Comparison of ENCODE assay signal across 1 cellular context in genomic region chr5:138641547-138642298, GRCh38.
TF ChIP-seq lines count a peak whose summit lies in the region.

No MANE protein-coding gene starts in this region.

TF ChIP-seq in GM12878, 131 proteins besides CTCF, POLR2A, EP300 and RAD21 (continued from another document):
- TF ChIP-seq PRDM15 (CRISPR knock-in tag; IDR thresholded peaks at IDR 0.05) (no peak), ZZZ3 (IDR thresholded peaks at IDR 0.05; ENCODE audit: control insufficient read depth, insufficient read length, low read depth) (no peak), KAT2A (conservative IDR thresholded peaks at IDR 0.05; ENCODE audit: control insufficient read depth, low read depth, low read length) (no peak), YBX1 (IDR thresholded peaks at IDR 0.05) (no peak), SMC3 (IDR thresholded peaks at IDR 0.05; ENCODE audit: borderline replicate concordance, low read length) (peak; percentile 68), PBX3 (IDR thresholded peaks at IDR 0.05; ENCODE audit: insufficient replicate concordance, low read depth, low read length) (peak; percentile 44), TBL1XR1 (IDR thresholded peaks at IDR 0.05; ENCODE audit: low read depth, low read length) (no peak), BCLAF1 (IDR thresholded peaks at IDR 0.05) (no peak), TARDBP (IDR thresholded peaks at IDR 0.05; ENCODE audit: borderline replicate concordance) (0 out of 2 replicates have a peak, but pooled peaks have one; percentile 36), DPF2 (IDR thresholded peaks at IDR 0.05) (no peak), FOXM1 (IDR thresholded peaks at IDR 0.05; ENCODE audit: low read depth, low read length) (no peak), NFXL1 (IDR thresholded peaks at IDR 0.05; ENCODE audit: borderline replicate concordance) (no peak), TCF7 (IDR thresholded peaks at IDR 0.05; ENCODE audit: borderline replicate concordance) (no peak)
- TF ChIP-seq, protein P1, sequence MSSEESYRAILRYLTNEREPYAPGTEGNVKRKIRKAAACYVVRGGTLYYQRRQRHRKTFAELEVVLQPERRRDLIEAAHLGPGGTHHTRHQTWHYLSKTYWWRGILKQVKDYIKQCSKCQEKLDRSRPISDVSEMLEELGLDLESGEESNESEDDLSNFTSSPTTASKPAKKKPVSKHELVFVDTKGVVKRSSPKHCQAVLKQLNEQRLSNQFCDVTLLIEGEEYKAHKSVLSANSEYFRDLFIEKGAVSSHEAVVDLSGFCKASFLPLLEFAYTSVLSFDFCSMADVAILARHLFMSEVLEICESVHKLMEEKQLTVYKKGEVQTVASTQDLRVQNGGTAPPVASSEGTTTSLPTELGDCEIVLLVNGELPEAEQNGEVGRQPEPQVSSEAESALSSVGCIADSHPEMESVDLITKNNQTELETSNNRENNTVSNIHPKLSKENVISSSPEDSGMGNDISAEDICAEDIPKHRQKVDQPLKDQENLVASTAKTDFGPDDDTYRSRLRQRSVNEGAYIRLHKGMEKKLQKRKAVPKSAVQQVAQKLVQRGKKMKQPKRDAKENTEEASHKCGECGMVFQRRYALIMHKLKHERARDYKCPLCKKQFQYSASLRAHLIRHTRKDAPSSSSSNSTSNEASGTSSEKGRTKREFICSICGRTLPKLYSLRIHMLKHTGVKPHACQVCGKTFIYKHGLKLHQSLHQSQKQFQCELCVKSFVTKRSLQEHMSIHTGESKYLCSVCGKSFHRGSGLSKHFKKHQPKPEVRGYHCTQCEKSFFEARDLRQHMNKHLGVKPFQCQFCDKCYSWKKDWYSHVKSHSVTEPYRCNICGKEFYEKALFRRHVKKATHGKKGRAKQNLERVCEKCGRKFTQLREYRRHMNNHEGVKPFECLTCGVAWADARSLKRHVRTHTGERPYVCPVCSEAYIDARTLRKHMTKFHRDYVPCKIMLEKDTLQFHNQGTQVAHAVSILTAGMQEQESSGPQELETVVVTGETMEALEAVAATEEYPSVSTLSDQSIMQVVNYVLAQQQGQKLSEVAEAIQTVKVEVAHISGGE (CRISPR knock-in tag; IDR thresholded peaks at IDR 0.05): no peak
- TF ChIP-seq, protein P2, sequence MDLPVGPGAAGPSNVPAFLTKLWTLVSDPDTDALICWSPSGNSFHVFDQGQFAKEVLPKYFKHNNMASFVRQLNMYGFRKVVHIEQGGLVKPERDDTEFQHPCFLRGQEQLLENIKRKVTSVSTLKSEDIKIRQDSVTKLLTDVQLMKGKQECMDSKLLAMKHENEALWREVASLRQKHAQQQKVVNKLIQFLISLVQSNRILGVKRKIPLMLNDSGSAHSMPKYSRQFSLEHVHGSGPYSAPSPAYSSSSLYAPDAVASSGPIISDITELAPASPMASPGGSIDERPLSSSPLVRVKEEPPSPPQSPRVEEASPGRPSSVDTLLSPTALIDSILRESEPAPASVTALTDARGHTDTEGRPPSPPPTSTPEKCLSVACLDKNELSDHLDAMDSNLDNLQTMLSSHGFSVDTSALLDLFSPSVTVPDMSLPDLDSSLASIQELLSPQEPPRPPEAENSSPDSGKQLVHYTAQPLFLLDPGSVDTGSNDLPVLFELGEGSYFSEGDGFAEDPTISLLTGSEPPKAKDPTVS (IDR thresholded peaks at IDR 0.05; ENCODE audit: low read depth, low read length): no peak
- TF ChIP-seq, protein P3, sequence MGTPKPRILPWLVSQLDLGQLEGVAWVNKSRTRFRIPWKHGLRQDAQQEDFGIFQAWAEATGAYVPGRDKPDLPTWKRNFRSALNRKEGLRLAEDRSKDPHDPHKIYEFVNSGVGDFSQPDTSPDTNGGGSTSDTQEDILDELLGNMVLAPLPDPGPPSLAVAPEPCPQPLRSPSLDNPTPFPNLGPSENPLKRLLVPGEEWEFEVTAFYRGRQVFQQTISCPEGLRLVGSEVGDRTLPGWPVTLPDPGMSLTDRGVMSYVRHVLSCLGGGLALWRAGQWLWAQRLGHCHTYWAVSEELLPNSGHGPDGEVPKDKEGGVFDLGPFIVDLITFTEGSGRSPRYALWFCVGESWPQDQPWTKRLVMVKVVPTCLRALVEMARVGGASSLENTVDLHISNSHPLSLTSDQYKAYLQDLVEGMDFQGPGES (IDR thresholded peaks at IDR 0.05): no peak
